Comparison of ENCODE assay signal across 28 cellular contexts in genomic region chr11:113148652-113149051, GRCh38.
"Had no signal": no experiment of that assay in that cellular context is flagged by ENCODE, and none has a peak within 500 bp of the region (broad histone marks: within the 10 kb centered on the region; RNA-seq: fewer than 3 reads in every experiment).

No MANE protein-coding gene starts in this region.

- H3K27me3 ChIP-seq: uterus had no signal

- H3K36me3 ChIP-seq: left ventricle myocardium inferior, thoracic aorta, uterus had no signal

- FAIRE-seq: islet of Langerhans, TTC549 had no signal

- H3K4me3 Mint-ChIP-seq: activated CD4-positive, alpha-beta memory T cell treated with anti-CD3 and anti-CD28 coated beads for 36 hours; activated CD4-positive, alpha-beta T cell treated with anti-CD3 and anti-CD28 coated beads, Interleukin-2, amount 10 ng/mL, durations not matched to agents 24 days and 14 days; effector memory CD8-positive, alpha-beta T cell; nephron progenitor cell; T-helper 1 cell treated with Interleukin-12 subunit alpha and Interleukin-12 subunit beta and Interleukin-4 antibody, amounts not matched to agents 30 μg/mL and 1 μg/mL, for 36 hours had no signal

- H3K4me1 Mint-ChIP-seq: activated CD4-positive, alpha-beta T cell treated with anti-CD3 and anti-CD28 coated beads, Interleukin-2, amount 10 ng/mL, durations not matched to agents 24 days and 14 days had no signal

- ATAC-seq: activated CD4-positive, CD25-positive, alpha-beta regulatory T cell treated with anti-CD3 and anti-CD28 coated beads, Interleukin-2, amount 50 U/mL, for 24 hours; effector memory CD8-positive, alpha-beta T cell; right cardiac atrium had no signal

- H3K9me3 ChIP-seq: left ventricle myocardium inferior, thoracic aorta, uterus had no signal

- H3K27ac ChIP-seq: coronary artery, left ventricle myocardium inferior, parathyroid adenoma, thoracic aorta, uterus, VCaP had no signal

- H3K4me1 ChIP-seq: parathyroid adenoma, uterus had no signal

- H3K9me3 Mint-ChIP-seq: activated CD4-positive, alpha-beta memory T cell treated with anti-CD3 and anti-CD28 coated beads for 36 hours; activated CD4-positive, alpha-beta T cell treated with anti-CD3 and anti-CD28 coated beads, Interleukin-2, amount 10 ng/mL, durations not matched to agents 24 days and 14 days; effector memory CD8-positive, alpha-beta T cell; nephron progenitor cell; T-helper 1 cell treated with Interleukin-12 subunit alpha and Interleukin-12 subunit beta and Interleukin-4 antibody, amounts not matched to agents 30 μg/mL and 1 μg/mL, for 36 hours had no signal

- H3K4me3 ChIP-seq: coronary artery, left ventricle myocardium inferior, lung, thoracic aorta, uterus had no signal

- H3K27ac Mint-ChIP-seq: activated CD4-positive, alpha-beta memory T cell treated with anti-CD3 and anti-CD28 coated beads for 36 hours; activated CD4-positive, alpha-beta T cell treated with anti-CD3 and anti-CD28 coated beads, Interleukin-2, amount 10 ng/mL, durations not matched to agents 24 days and 14 days; effector memory CD8-positive, alpha-beta T cell; nephron progenitor cell; T-helper 1 cell treated with Interleukin-12 subunit alpha and Interleukin-12 subunit beta and Interleukin-4 antibody, amounts not matched to agents 30 μg/mL and 1 μg/mL, for 36 hours had no signal

- DNase-seq: activated CD4-positive, alpha-beta memory T cell treated with anti-CD3 and anti-CD28 coated beads for 36 hours; activated CD4-positive, alpha-beta T cell treated with anti-CD3 and anti-CD28 coated beads, Interleukin-2, amount 10 ng/mL, durations not matched to agents 24 days and 14 days; activated CD8-positive, alpha-beta memory T cell treated with anti-CD3 and anti-CD28 coated beads, Interleukin-2, amount 50 U/mL, for 4 hours; activated gamma-delta T cell; activated naive CD4-positive, alpha-beta T cell treated with anti-CD3 and anti-CD28 coated beads, Interleukin-2, amount 50 U/mL, for 16 hours; activated T-cell treated with anti-CD3 and anti-CD28 coated beads, Interleukin-2, amount 50 U/mL, for 1 hour; amniotic stem cell; cerebellar nuclear complex; effector memory CD8-positive, alpha-beta T cell; erythroblast; left ventricle myocardium inferior; nephron progenitor cell; right cardiac atrium; stimulated activated CD4-positive, alpha-beta T cell treated with anti-CD3 and anti-CD28 coated beads, Interleukin-15, amount 100 ng/mL, for 24 hours; stimulated activated CD4-positive, alpha-beta T cell treated with anti-CD3 and anti-CD28 coated beads, Interleukin-2, amount 100 ng/mL, for 24 hours; stimulated activated naive CD4-positive, alpha-beta T cell; T-helper 9 cell; trophoblast cell; uterus had no signal

- H3K36me3 Mint-ChIP-seq: activated CD4-positive, alpha-beta memory T cell treated with anti-CD3 and anti-CD28 coated beads for 36 hours had no signal
